In the genomic region with DNA sequence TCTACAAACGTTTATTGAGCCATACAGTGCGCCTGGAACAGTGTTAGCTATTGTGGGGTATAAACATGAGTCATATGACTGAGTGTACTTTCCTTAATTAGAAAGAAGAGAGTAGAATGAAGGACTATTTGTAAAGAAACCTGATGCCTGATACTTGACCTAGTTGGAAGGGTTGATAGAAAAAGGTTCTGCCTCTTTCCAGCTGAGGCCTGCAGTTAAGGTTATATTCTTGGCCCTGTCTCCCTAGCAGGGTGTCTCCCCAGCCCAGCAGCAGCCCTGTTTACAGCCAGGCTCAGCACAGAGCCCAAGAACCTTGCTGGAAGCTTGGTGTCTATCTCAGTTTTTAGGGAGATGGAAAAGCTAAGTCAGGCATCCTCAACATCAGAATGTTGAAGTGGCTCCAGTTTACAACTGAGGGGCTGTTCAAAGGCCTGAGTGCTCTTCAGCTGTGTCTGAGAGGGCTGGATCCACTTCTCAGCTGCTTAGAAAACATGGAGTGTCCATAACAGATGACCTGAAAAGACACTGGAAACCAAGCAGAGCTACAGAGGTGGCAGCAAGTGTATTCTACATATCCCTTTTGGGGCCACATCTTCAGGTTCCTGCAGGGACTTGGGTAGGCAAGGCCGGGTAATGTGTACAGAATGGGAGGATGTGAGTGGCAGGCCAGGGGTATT, we compare ENCODE assay signal across 1 cellular context.
A peak's percentile ranks its signal among the peaks of the same experiment; 100 is the strongest.
TF ChIP-seq lines count a peak whose summit lies in the region.

No MANE protein-coding gene starts in this region.

TF ChIP-seq in HEK293, 187 proteins besides CTCF, POLR2A, EP300 and RAD21 (continued from another document):
- TF ChIP-seq, protein P1, sequence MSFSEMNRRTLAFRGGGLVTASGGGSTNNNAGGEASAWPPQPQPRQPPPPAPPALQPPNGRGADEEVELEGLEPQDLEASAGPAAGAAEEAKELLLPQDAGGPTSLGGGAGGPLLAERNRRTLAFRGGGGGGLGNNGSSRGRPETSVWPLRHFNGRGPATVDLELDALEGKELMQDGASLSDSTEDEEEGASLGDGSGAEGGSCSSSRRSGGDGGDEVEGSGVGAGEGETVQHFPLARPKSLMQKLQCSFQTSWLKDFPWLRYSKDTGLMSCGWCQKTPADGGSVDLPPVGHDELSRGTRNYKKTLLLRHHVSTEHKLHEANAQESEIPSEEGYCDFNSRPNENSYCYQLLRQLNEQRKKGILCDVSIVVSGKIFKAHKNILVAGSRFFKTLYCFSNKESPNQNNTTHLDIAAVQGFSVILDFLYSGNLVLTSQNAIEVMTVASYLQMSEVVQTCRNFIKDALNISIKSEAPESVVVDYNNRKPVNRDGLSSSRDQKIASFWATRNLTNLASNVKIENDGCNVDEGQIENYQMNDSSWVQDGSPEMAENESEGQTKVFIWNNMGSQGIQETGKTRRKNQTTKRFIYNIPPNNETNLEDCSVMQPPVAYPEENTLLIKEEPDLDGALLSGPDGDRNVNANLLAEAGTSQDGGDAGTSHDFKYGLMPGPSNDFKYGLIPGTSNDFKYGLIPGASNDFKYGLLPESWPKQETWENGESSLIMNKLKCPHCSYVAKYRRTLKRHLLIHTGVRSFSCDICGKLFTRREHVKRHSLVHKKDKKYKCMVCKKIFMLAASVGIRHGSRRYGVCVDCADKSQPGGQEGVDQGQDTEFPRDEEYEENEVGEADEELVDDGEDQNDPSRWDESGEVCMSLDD (tag by site-specific recombination; IDR thresholded peaks at IDR 0.05) = no peak
- TF ChIP-seq ZNF510 (tag by site-specific recombination; IDR thresholded peaks at IDR 0.05; ENCODE audit: insufficient replicate concordance) = no peak
- TF ChIP-seq ZNF777 (tag by site-specific recombination; IDR thresholded peaks at IDR 0.05; ENCODE audit: borderline replicate concordance) = no peak
- no peak for TF ChIP-seq ZNF654 (tag by site-specific recombination; IDR thresholded peaks at IDR 0.05; ENCODE audit: low read depth)
- TF ChIP-seq, protein P2, sequence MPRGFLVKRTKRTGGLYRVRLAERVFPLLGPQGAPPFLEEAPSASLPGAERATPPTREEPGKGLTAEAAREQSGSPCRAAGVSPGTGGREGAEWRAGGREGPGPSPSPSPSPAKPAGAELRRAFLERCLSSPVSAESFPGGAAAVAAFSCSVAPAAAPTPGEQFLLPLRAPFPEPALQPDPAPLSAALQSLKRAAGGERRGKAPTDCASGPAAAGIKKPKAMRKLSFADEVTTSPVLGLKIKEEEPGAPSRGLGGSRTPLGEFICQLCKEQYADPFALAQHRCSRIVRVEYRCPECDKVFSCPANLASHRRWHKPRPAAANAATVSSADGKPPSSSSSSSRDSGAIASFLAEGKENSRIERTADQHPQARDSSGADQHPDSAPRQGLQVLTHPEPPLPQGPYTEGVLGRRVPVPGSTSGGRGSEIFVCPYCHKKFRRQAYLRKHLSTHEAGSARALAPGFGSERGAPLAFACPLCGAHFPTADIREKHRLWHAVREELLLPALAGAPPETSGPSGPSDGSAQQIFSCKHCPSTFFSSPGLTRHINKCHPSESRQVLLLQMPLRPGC (tag by site-specific recombination; IDR thresholded peaks at IDR 0.05) = peak; percentile 77
- TF ChIP-seq, protein P3, sequence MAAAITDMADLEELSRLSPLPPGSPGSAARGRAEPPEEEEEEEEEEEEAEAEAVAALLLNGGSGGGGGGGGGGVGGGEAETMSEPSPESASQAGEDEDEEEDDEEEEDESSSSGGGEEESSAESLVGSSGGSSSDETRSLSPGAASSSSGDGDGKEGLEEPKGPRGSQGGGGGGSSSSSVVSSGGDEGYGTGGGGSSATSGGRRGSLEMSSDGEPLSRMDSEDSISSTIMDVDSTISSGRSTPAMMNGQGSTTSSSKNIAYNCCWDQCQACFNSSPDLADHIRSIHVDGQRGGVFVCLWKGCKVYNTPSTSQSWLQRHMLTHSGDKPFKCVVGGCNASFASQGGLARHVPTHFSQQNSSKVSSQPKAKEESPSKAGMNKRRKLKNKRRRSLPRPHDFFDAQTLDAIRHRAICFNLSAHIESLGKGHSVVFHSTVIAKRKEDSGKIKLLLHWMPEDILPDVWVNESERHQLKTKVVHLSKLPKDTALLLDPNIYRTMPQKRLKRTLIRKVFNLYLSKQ (tag by site-specific recombination; IDR thresholded peaks at IDR 0.05; ENCODE audit: borderline replicate concordance) = no peak
- no peak for TF ChIP-seq ZNF830 (tag by site-specific recombination; IDR thresholded peaks at IDR 0.05; ENCODE audit: low read depth)
- TF ChIP-seq SP7 (tag by site-specific recombination; IDR thresholded peaks at IDR 0.05) = peak; percentile 67
- peak; percentile 23; the same call in 1 of the 2 replicates for TF ChIP-seq FEZF1 (tag by site-specific recombination; IDR thresholded peaks at IDR 0.05)
- no peak for TF ChIP-seq ZNF169 (tag by site-specific recombination; IDR thresholded peaks at IDR 0.05)
- no peak for TF ChIP-seq ZNF394 (tag by site-specific recombination; IDR thresholded peaks at IDR 0.05; ENCODE audit: borderline replicate concordance)
- 0 out of 2 replicates have a peak, but pooled peaks have one; percentile 32 for TF ChIP-seq ZBTB8A (tag by site-specific recombination; IDR thresholded peaks at IDR 0.05)
- no peak for TF ChIP-seq REPIN1 (tag by site-specific recombination; IDR thresholded peaks at IDR 0.05; ENCODE audit: low read depth)
- TF ChIP-seq, protein P4, sequence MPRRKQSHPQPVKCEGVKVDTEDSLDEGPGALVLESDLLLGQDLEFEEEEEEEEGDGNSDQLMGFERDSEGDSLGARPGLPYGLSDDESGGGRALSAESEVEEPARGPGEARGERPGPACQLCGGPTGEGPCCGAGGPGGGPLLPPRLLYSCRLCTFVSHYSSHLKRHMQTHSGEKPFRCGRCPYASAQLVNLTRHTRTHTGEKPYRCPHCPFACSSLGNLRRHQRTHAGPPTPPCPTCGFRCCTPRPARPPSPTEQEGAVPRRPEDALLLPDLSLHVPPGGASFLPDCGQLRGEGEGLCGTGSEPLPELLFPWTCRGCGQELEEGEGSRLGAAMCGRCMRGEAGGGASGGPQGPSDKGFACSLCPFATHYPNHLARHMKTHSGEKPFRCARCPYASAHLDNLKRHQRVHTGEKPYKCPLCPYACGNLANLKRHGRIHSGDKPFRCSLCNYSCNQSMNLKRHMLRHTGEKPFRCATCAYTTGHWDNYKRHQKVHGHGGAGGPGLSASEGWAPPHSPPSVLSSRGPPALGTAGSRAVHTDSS (tag by site-specific recombination; IDR thresholded peaks at IDR 0.05) = no peak
- no peak for TF ChIP-seq ZNF248 (tag by site-specific recombination; IDR thresholded peaks at IDR 0.05)
- TF ChIP-seq ZNF335 (tag by site-specific recombination; conservative IDR thresholded peaks at IDR 0.05) = no peak
- TF ChIP-seq ZSCAN23 (tag by site-specific recombination; IDR thresholded peaks at IDR 0.05) = 0 out of 2 replicates have a peak, but pooled peaks have one; percentile 59
- no peak for TF ChIP-seq ZNF785 (tag by site-specific recombination; IDR thresholded peaks at IDR 0.05)
- TF ChIP-seq, protein P5, sequence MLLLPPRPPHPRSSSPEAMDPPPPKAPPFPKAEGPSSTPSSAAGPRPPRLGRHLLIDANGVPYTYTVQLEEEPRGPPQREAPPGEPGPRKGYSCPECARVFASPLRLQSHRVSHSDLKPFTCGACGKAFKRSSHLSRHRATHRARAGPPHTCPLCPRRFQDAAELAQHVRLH (tag by site-specific recombination; IDR thresholded peaks at IDR 0.05) = no peak
- no peak for TF ChIP-seq ZBTB21 (tag by site-specific recombination; IDR thresholded peaks at IDR 0.05)
- TF ChIP-seq, protein P6, sequence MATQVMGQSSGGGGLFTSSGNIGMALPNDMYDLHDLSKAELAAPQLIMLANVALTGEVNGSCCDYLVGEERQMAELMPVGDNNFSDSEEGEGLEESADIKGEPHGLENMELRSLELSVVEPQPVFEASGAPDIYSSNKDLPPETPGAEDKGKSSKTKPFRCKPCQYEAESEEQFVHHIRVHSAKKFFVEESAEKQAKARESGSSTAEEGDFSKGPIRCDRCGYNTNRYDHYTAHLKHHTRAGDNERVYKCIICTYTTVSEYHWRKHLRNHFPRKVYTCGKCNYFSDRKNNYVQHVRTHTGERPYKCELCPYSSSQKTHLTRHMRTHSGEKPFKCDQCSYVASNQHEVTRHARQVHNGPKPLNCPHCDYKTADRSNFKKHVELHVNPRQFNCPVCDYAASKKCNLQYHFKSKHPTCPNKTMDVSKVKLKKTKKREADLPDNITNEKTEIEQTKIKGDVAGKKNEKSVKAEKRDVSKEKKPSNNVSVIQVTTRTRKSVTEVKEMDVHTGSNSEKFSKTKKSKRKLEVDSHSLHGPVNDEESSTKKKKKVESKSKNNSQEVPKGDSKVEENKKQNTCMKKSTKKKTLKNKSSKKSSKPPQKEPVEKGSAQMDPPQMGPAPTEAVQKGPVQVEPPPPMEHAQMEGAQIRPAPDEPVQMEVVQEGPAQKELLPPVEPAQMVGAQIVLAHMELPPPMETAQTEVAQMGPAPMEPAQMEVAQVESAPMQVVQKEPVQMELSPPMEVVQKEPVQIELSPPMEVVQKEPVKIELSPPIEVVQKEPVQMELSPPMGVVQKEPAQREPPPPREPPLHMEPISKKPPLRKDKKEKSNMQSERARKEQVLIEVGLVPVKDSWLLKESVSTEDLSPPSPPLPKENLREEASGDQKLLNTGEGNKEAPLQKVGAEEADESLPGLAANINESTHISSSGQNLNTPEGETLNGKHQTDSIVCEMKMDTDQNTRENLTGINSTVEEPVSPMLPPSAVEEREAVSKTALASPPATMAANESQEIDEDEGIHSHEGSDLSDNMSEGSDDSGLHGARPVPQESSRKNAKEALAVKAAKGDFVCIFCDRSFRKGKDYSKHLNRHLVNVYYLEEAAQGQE (tag by site-specific recombination; IDR thresholded peaks at IDR 0.05) = no peak
- TF ChIP-seq, protein P7, sequence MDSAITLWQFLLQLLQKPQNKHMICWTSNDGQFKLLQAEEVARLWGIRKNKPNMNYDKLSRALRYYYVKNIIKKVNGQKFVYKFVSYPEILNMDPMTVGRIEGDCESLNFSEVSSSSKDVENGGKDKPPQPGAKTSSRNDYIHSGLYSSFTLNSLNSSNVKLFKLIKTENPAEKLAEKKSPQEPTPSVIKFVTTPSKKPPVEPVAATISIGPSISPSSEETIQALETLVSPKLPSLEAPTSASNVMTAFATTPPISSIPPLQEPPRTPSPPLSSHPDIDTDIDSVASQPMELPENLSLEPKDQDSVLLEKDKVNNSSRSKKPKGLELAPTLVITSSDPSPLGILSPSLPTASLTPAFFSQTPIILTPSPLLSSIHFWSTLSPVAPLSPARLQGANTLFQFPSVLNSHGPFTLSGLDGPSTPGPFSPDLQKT (IDR thresholded peaks at IDR 0.05; ENCODE audit: borderline replicate concordance, low read depth, low read length) = no peak
- TF ChIP-seq ZIC2 (tag by site-specific recombination; IDR thresholded peaks at IDR 0.05) = peak; percentile 77; the same call in 1 of the 2 replicates
- no peak for TF ChIP-seq ZNF391 (tag by site-specific recombination; IDR thresholded peaks at IDR 0.05; ENCODE audit: borderline replicate concordance, low read depth)
- TF ChIP-seq ZNF677 (tag by site-specific recombination; IDR thresholded peaks at IDR 0.05) = no peak
- 0 out of 2 replicates have a peak, but pooled peaks have one; percentile 33 for TF ChIP-seq KLF8 (tag by site-specific recombination; IDR thresholded peaks at IDR 0.05)
- TF ChIP-seq, protein P8, sequence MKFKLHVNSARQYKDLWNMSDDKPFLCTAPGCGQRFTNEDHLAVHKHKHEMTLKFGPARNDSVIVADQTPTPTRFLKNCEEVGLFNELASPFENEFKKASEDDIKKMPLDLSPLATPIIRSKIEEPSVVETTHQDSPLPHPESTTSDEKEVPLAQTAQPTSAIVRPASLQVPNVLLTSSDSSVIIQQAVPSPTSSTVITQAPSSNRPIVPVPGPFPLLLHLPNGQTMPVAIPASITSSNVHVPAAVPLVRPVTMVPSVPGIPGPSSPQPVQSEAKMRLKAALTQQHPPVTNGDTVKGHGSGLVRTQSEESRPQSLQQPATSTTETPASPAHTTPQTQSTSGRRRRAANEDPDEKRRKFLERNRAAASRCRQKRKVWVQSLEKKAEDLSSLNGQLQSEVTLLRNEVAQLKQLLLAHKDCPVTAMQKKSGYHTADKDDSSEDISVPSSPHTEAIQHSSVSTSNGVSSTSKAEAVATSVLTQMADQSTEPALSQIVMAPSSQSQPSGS (tag by site-specific recombination; IDR thresholded peaks at IDR 0.05; ENCODE audit: low read depth) = no peak
- no peak for TF ChIP-seq ZNF624 (tag by site-specific recombination; IDR thresholded peaks at IDR 0.05)
- TF ChIP-seq ZNF184 (tag by site-specific recombination; IDR thresholded peaks at IDR 0.05) = peak; percentile 55; the same call in 1 of the 2 replicates
- no peak for TF ChIP-seq ZNF350 (tag by site-specific recombination; IDR thresholded peaks at IDR 0.05)
- TF ChIP-seq SP3 (tag by site-specific recombination; IDR thresholded peaks at IDR 0.05) = no peak
- TF ChIP-seq GLIS2 (tag by site-specific recombination; IDR thresholded peaks at IDR 0.05) = no peak
- 0 out of 2 replicates have a peak, but pooled peaks have one; percentile 14 for TF ChIP-seq WT1 (tag by site-specific recombination; IDR thresholded peaks at IDR 0.05)
- TF ChIP-seq ZSCAN16 (tag by site-specific recombination; IDR thresholded peaks at IDR 0.05) = no peak
- TF ChIP-seq ZNF621 (tag by site-specific recombination; IDR thresholded peaks at IDR 0.05) = no peak
- no peak for TF ChIP-seq ZNF571 (tag by site-specific recombination; IDR thresholded peaks at IDR 0.05)
- no peak for TF ChIP-seq KLF7 (tag by site-specific recombination; IDR thresholded peaks at IDR 0.05; ENCODE audit: borderline replicate concordance)
- no peak for TF ChIP-seq ZNF549 (tag by site-specific recombination; IDR thresholded peaks at IDR 0.05)
- TF ChIP-seq ZNF174 (tag by site-specific recombination; IDR thresholded peaks at IDR 0.05) = no peak
- TF ChIP-seq ZNF664 (tag by site-specific recombination; IDR thresholded peaks at IDR 0.05) = no peak
- no peak for TF ChIP-seq ZNF530 (tag by site-specific recombination; IDR thresholded peaks at IDR 0.05; ENCODE audit: low read depth)
- no peak for TF ChIP-seq PRDM1 (tag by site-specific recombination; IDR thresholded peaks at IDR 0.05)
- TF ChIP-seq ZNF146 (tag by site-specific recombination; IDR thresholded peaks at IDR 0.05) = no peak
- TF ChIP-seq ZNF138 (tag by site-specific recombination; IDR thresholded peaks at IDR 0.05; ENCODE audit: borderline replicate concordance) = no peak
- TF ChIP-seq, protein P9, sequence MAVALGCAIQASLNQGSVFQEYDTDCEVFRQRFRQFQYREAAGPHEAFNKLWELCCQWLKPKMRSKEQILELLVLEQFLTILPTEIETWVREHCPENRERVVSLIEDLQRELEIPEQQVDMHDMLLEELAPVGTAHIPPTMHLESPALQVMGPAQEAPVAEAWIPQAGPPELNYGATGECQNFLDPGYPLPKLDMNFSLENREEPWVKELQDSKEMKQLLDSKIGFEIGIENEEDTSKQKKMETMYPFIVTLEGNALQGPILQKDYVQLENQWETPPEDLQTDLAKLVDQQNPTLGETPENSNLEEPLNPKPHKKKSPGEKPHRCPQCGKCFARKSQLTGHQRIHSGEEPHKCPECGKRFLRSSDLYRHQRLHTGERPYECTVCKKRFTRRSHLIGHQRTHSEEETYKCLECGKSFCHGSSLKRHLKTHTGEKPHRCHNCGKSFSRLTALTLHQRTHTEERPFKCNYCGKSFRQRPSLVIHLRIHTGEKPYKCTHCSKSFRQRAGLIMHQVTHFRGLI (tag by site-specific recombination; IDR thresholded peaks at IDR 0.05) = peak; percentile 41; the same call in 1 of the 2 replicates
- 0 out of 2 replicates have a peak, but pooled peaks have one; percentile 31 for TF ChIP-seq ZEB2 (tag by site-specific recombination; IDR thresholded peaks at IDR 0.05)
- 0 out of 2 replicates have a peak, but pooled peaks have one; percentile 21 for TF ChIP-seq ZNF2 (tag by site-specific recombination; IDR thresholded peaks at IDR 0.05)
